12 cellular contexts compared by ENCODE assay signal in genomic region chr1:3673381-3674099, GRCh38. TPM values are rescaled to one million over a fixed set of nuclear protein-coding genes. Genes with fewer than 3 reads are reported as not detected.
A peak's percentile ranks its signal among the peaks of the same experiment; 100 is the strongest.
DNase-seq lines count a peak whose midpoint lies in the region; ATAC-seq, FAIRE-seq and TF ChIP-seq lines count a peak whose summit lies in the region.
"Had no signal": no experiment of that assay in that cellular context is flagged by ENCODE, and none has a peak within 500 bp of the region (broad histone marks: within the 10 kb centered on the region; RNA-seq: fewer than 3 reads in every experiment).

No MANE protein-coding gene starts in this region.

- intact Hi-C loops in spleen (cut with DNase I; ENCODE audit: low total_unique reads): no loop called here

- H3K4me1 ChIP-seq in spleen: peaks cover 7 to 79% (median 40%) of the 10 kb centered on the region in 6 donors

- H3K36me3 Mint-ChIP-seq in central memory CD8-positive, alpha-beta T cell (ENCODE audit: insufficient read depth): peaks cover 7% of the 10 kb centered on the region

- H3K9me3 ChIP-seq in spleen: no peaks in the 10 kb centered on the region
- H3K9me3 ChIP-seq: sigmoid colon, thoracic aorta had no signal

- peaks cover 31% of the 10 kb centered on the region for H3K27me3 Mint-ChIP-seq in central memory CD8-positive, alpha-beta T cell

- H3K4me3 ChIP-seq in GM12875 (ENCODE audit: low read depth, low read length) (peak overlapping the region; percentile 44), spleen (peak overlapping the region in 2 of 8 donors; percentile 13 to 57)
- H3K4me3 ChIP-seq: coronary artery, sigmoid colon, thoracic aorta had no signal

- peaks cover 24% of the 10 kb centered on the region for H3K4me1 Mint-ChIP-seq in central memory CD8-positive, alpha-beta T cell

- FAIRE-seq in RCC 7860 (lab: Jason Lieb, UNC): no peak

- peak overlapping the region; percentile 90 for H3K27ac Mint-ChIP-seq in central memory CD8-positive, alpha-beta T cell (ENCODE audit: low read depth)

- TF ChIP-seq CTCF in GM12875 (IDR thresholded peaks at IDR 0.05; ENCODE audit: borderline replicate concordance, insufficient read depth, low read depth, low read length) (peak; percentile 43; the same call in 1 of the 2 replicates), spleen (IDR thresholded peaks at IDR 0.05 in 8 of 11, conservative IDR thresholded peaks at IDR 0.05 in 3 of 11) (peak in 5 of 11 experiments; percentile 19 to 32 (median 22))

- no peak for TF ChIP-seq POLR2A in spleen (IDR thresholded peaks at IDR 0.05)

- peak overlapping the region; percentile 72 for H3K4me3 Mint-ChIP-seq in central memory CD8-positive, alpha-beta T cell

- no peak for DNase-seq in central memory CD8-positive, alpha-beta T cell (ENCODE audit: low spot score in 2 of 2)
- peak; percentile 76 for DNase-seq in spleen
- DNase-seq in RCC 7860 (ENCODE audit: low spot score): no peak
- DNase-seq: activated CD8-positive, alpha-beta memory T cell treated with anti-CD3 and anti-CD28 coated beads for 24 hours; Calu3 had no signal

- peak; percentile 19 for ATAC-seq in HG03175 (IDR thresholded peaks at IDR 0.05; ENCODE audit: unreplicated experiment)
- no peak for ATAC-seq in central memory CD8-positive, alpha-beta T cell (replicated peaks; ENCODE audit: extremely low read depth, poor library complexity, severe bottlenecking)
- no peak for ATAC-seq in HG02840 (IDR thresholded peaks at IDR 0.05; ENCODE audit: low FRiP score, unreplicated experiment)
- ATAC-seq in HG03045 (IDR thresholded peaks at IDR 0.05; ENCODE audit: unreplicated experiment): no peak

- no peaks in the 10 kb centered on the region for H3K36me3 ChIP-seq in spleen
- H3K36me3 ChIP-seq: sigmoid colon, thoracic aorta had no signal

- 65 to 88% (median 73%) methylated on average over 23 to 25 of the region's 25 CpGs for WGBS in spleen, 5 donors

- peak overlapping the region in 4 of 8 donors; percentile 2 to 65 (median 54) for H3K27ac ChIP-seq in spleen
- H3K27ac ChIP-seq: coronary artery, sigmoid colon, thoracic aorta had no signal

- no peaks in the 10 kb centered on the region for H3K9me3 Mint-ChIP-seq in central memory CD8-positive, alpha-beta T cell

- peaks cover 0 to 38% (median 0%) of the 10 kb centered on the region in 7 donors for H3K27me3 ChIP-seq in spleen (replicated peaks in 1 of 7)

RNA-seq across cellular contexts. Expression of gene TP73, which starts 21.2 kb away (rescaled TPM):
- total RNA-seq in spleen: 1 to 10 TPM in 5 of 7 donors, under 1 TPM in 2; 0.63 to 4.3 (median 1.6) TPM
- polyA plus RNA-seq in spleen: under 1 TPM; 0.11 to 0.48 (median 0.21) TPM
- total RNA-seq: sigmoid colon, thoracic aorta had no signal

RNA-seq across cellular contexts. Expression of gene WRAP73, which starts 23.6 kb away (rescaled TPM):
- 10 to 100 TPM; 21.0 to 28.0 (median 26.4) TPM for total RNA-seq in spleen
- polyA plus RNA-seq in spleen: 10 to 100 TPM; 20.1 to 28.3 (median 24.2) TPM

RNA-seq across cellular contexts. Expression of gene TPRG1L, which starts 48.7 kb away (rescaled TPM):
- 10 to 100 TPM; 23.7 to 45.9 (median 32.5) TPM for total RNA-seq in spleen
- polyA plus RNA-seq in spleen: 10 to 100 TPM; 19.9 to 35.7 (median 20.9) TPM
